9 cellular contexts compared by ENCODE assay signal in genomic region chr5:53023969-53024368, GRCh38. TPM values are rescaled to one million over a fixed set of nuclear protein-coding genes. Genes with fewer than 3 reads are reported as not detected.
DNase-seq lines count a peak whose midpoint lies in the region; ATAC-seq and TF ChIP-seq lines count a peak whose summit lies in the region.
"Had no signal": no experiment of that assay in that cellular context is flagged by ENCODE, and none has a peak within 500 bp of the region (broad histone marks: within the 10 kb centered on the region; RNA-seq: fewer than 3 reads in every experiment).

No MANE protein-coding gene starts in this region.

- H3K36me3 ChIP-seq in SJSA1 (no peaks in the 10 kb centered on the region), Peyer's patch (no peaks in the 10 kb centered on the region)
- H3K36me3 ChIP-seq: heart right ventricle had no signal

- peaks cover 64% of the 10 kb centered on the region for H3K4me1 ChIP-seq in SJSA1 (replicated peaks)
- peaks cover 0 to 11% (median 0%) of the 10 kb centered on the region in 4 donors for H3K4me1 ChIP-seq in Peyer's patch

- H3K27ac ChIP-seq in SJSA1 (peak overlapping the region; percentile 23), Peyer's patch (peak overlapping the region in 2 of 4 donors; percentile 6 to 24)

- H3K27me3 ChIP-seq in SJSA1 (replicated peaks): no peaks in the 10 kb centered on the region
- no peaks in the 10 kb centered on the region for H3K27me3 ChIP-seq in Peyer's patch
- H3K27me3 ChIP-seq: heart right ventricle had no signal

- TF ChIP-seq POLR2A in Peyer's patch (IDR thresholded peaks at IDR 0.05): no peak

- H3K9me3 ChIP-seq in SJSA1 (replicated peaks) (no peaks in the 10 kb centered on the region), Peyer's patch (no peaks in the 10 kb centered on the region)
- H3K9me3 ChIP-seq: heart right ventricle had no signal

- DNase-seq in SJSA1 (ENCODE audit: low read depth in 1 of 2, low spot score in 2 of 2) (no peak), midbrain (lab: John Stamatoyannopoulos, UW) (peak; percentile 21), Peyer's patch (no peak), DMS53 treated with DMSO at 0.1 percent for 48 hours (lab: John Stamatoyannopoulos, UW; ENCODE audit: unreplicated experiment) (no peak)
- no peak for DNase-seq in activated naive CD4-positive, alpha-beta T cell treated with Interleukin-2 at 50 U/mL for 16 hours
- DNase-seq: heart right ventricle had no signal

- ATAC-seq in GM18873 (IDR thresholded peaks at IDR 0.05; ENCODE audit: low FRiP score, unreplicated experiment) (peak; percentile 90), HG02884 (IDR thresholded peaks at IDR 0.05; ENCODE audit: unreplicated experiment) (peak; percentile 97), HG03196 (IDR thresholded peaks at IDR 0.05; ENCODE audit: unreplicated experiment) (no peak)

- no peak for TF ChIP-seq CTCF in Peyer's patch (IDR thresholded peaks at IDR 0.05)

- H3K4me3 ChIP-seq in SJSA1 (no peak overlapping the region), Peyer's patch (no peak overlapping the region)
- H3K4me3 ChIP-seq: heart right ventricle had no signal

RNA-seq across cellular contexts. Expression of gene ITGA2, which starts 34.8 kb away (rescaled TPM):
- 3.2 and 5.2 TPM in 2 replicates for total RNA-seq in SJSA1 (2014; rRNA removed; shearing (Covaris generic))
- 10 to 100 TPM in 3 of 4 donors, 1 to 10 TPM in 1; 5.0 to 22.5 (median 17.4) TPM for total RNA-seq in Peyer's patch
